ENCODE assay signal across 2 cellular contexts in the genomic region with DNA sequence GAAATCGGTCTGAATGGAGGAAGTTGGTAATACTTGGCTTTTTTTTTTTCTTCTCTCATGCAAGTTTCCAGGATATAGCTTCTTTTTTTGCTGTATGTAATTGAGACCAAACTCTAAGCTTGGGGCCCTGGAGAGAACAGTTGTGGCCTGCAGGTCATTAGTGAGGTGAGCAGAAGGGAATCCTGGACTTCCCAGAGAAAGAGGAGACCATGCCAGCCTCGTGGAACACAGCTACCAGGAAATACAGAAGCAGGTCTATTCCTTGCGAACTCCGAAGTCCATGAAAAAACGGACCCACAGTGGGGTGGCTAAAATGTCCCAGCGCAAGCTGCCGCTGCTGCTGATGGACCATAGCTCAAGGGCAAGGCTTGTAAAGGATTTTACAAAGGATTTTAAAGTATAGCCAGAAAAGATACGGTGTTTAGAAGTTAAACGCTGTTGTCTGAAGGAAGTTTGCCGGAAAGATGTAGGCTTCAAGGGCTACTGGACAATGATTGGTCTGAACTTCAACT.
TF ChIP-seq lines count a peak whose summit lies in the region.

No MANE protein-coding gene starts in this region.

TF ChIP-seq in GM23338, 12 proteins besides CTCF, POLR2A, EP300 and RAD21 (continued from another document):
- TF ChIP-seq, protein P1, sequence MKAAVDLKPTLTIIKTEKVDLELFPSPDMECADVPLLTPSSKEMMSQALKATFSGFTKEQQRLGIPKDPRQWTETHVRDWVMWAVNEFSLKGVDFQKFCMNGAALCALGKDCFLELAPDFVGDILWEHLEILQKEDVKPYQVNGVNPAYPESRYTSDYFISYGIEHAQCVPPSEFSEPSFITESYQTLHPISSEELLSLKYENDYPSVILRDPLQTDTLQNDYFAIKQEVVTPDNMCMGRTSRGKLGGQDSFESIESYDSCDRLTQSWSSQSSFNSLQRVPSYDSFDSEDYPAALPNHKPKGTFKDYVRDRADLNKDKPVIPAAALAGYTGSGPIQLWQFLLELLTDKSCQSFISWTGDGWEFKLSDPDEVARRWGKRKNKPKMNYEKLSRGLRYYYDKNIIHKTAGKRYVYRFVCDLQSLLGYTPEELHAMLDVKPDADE (IDR thresholded peaks at IDR 0.05) = no peak
- TF ChIP-seq CREB1 (CRISPR knock-in tag; IDR thresholded peaks at IDR 0.05; ENCODE audit: low read depth) (no peak), ZNF114 (CRISPR knock-in tag; IDR thresholded peaks at IDR 0.05) (no peak), JUNB (IDR thresholded peaks at IDR 0.05; ENCODE audit: unreplicated experiment) (no peak), EZH2 (IDR thresholded peaks at IDR 0.05; ENCODE audit: low read depth, unreplicated experiment) (no peak)
- TF ChIP-seq, protein P2, sequence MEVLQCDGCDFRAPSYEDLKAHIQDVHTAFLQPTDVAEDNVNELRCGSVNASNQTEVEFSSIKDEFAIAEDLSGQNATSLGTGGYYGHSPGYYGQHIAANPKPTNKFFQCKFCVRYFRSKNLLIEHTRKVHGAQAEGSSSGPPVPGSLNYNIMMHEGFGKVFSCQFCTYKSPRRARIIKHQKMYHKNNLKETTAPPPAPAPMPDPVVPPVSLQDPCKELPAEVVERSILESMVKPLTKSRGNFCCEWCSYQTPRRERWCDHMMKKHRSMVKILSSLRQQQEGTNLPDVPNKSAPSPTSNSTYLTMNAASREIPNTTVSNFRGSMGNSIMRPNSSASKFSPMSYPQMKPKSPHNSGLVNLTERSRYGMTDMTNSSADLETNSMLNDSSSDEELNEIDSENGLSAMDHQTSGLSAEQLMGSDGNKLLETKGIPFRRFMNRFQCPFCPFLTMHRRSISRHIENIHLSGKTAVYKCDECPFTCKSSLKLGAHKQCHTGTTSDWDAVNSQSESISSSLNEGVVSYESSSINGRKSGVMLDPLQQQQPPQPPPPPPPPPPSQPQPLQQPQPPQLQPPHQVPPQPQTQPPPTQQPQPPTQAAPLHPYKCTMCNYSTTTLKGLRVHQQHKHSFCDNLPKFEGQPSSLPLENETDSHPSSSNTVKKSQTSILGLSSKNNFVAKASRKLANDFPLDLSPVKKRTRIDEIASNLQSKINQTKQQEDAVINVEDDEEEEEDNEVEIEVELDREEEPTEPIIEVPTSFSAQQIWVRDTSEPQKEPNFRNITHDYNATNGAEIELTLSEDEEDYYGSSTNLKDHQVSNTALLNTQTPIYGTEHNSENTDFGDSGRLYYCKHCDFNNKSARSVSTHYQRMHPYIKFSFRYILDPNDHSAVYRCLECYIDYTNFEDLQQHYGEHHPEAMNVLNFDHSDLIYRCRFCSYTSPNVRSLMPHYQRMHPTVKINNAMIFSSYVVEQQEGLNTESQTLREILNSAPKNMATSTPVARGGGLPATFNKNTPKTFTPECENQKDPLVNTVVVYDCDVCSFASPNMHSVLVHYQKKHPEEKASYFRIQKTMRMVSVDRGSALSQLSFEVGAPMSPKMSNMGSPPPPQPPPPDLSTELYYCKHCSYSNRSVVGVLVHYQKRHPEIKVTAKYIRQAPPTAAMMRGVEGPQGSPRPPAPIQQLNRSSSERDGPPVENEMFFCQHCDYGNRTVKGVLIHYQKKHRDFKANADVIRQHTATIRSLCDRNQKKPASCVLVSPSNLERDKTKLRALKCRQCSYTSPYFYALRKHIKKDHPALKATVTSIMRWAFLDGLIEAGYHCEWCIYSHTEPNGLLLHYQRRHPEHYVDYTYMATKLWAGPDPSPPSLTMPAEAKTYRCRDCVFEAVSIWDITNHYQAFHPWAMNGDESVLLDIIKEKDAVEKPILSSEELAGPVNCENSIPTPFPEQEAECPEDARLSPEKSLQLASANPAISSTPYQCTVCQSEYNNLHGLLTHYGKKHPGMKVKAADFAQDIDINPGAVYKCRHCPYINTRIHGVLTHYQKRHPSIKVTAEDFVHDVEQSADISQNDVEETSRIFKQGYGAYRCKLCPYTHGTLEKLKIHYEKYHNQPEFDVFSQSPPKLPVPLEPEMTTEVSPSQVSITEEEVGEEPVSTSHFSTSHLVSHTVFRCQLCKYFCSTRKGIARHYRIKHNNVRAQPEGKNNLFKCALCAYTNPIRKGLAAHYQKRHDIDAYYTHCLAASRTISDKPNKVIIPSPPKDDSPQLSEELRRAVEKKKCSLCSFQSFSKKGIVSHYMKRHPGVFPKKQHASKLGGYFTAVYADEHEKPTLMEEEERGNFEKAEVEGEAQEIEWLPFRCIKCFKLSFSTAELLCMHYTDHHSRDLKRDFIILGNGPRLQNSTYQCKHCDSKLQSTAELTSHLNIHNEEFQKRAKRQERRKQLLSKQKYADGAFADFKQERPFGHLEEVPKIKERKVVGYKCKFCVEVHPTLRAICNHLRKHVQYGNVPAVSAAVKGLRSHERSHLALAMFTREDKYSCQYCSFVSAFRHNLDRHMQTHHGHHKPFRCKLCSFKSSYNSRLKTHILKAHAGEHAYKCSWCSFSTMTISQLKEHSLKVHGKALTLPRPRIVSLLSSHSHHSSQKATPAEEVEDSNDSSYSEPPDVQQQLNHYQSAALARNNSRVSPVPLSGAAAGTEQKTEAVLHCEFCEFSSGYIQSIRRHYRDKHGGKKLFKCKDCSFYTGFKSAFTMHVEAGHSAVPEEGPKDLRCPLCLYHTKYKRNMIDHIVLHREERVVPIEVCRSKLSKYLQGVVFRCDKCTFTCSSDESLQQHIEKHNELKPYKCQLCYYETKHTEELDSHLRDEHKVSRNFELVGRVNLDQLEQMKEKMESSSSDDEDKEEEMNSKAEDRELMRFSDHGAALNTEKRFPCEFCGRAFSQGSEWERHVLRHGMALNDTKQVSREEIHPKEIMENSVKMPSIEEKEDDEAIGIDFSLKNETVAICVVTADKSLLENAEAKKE (CRISPR knock-in tag; IDR thresholded peaks at IDR 0.05) = no peak

TF ChIP-seq in WTC11, 78 proteins besides CTCF, POLR2A, EP300 and RAD21 (continued from another document):
- TF ChIP-seq, protein P3, sequence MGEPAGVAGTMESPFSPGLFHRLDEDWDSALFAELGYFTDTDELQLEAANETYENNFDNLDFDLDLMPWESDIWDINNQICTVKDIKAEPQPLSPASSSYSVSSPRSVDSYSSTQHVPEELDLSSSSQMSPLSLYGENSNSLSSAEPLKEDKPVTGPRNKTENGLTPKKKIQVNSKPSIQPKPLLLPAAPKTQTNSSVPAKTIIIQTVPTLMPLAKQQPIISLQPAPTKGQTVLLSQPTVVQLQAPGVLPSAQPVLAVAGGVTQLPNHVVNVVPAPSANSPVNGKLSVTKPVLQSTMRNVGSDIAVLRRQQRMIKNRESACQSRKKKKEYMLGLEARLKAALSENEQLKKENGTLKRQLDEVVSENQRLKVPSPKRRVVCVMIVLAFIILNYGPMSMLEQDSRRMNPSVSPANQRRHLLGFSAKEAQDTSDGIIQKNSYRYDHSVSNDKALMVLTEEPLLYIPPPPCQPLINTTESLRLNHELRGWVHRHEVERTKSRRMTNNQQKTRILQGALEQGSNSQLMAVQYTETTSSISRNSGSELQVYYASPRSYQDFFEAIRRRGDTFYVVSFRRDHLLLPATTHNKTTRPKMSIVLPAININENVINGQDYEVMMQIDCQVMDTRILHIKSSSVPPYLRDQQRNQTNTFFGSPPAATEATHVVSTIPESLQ (CRISPR knock-in tag; IDR thresholded peaks at IDR 0.05) = no peak
- no peak for TF ChIP-seq ESRRA (CRISPR knock-in tag; IDR thresholded peaks at IDR 0.05; ENCODE audit: borderline replicate concordance)
- TF ChIP-seq, protein P4, sequence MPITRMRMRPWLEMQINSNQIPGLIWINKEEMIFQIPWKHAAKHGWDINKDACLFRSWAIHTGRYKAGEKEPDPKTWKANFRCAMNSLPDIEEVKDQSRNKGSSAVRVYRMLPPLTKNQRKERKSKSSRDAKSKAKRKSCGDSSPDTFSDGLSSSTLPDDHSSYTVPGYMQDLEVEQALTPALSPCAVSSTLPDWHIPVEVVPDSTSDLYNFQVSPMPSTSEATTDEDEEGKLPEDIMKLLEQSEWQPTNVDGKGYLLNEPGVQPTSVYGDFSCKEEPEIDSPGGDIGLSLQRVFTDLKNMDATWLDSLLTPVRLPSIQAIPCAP (CRISPR knock-in tag; IDR thresholded peaks at IDR 0.05) = no peak
- no peak for TF ChIP-seq GRHL2 (CRISPR knock-in tag; IDR thresholded peaks at IDR 0.05; ENCODE audit: insufficient replicate concordance, severe bottlenecking)
- no peak for TF ChIP-seq CBFB (CRISPR knock-in tag; IDR thresholded peaks at IDR 0.05; ENCODE audit: low read depth)
- TF ChIP-seq, protein P5, sequence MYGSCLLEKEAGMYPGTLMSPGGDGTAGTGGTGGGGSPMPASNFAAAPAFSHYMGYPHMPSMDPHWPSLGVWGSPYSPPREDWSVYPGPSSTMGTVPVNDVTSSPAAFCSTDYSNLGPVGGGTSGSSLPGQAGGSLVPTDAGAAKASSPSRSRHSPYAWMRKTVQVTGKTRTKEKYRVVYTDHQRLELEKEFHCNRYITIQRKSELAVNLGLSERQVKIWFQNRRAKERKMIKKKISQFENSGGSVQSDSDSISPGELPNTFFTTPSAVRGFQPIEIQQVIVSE (CRISPR knock-in tag; IDR thresholded peaks at IDR 0.05; ENCODE audit: borderline replicate concordance) = no peak
- TF ChIP-seq FOXK1 (CRISPR knock-in tag; IDR thresholded peaks at IDR 0.05) = no peak
- TF ChIP-seq TCF7 (CRISPR knock-in tag; IDR thresholded peaks at IDR 0.05; ENCODE audit: low read depth) = no peak
- no peak for TF ChIP-seq ZNF416 (CRISPR knock-in tag; IDR thresholded peaks at IDR 0.05)
- TF ChIP-seq JUN (CRISPR knock-in tag; IDR thresholded peaks at IDR 0.05) = no peak
- TF ChIP-seq, protein P6, sequence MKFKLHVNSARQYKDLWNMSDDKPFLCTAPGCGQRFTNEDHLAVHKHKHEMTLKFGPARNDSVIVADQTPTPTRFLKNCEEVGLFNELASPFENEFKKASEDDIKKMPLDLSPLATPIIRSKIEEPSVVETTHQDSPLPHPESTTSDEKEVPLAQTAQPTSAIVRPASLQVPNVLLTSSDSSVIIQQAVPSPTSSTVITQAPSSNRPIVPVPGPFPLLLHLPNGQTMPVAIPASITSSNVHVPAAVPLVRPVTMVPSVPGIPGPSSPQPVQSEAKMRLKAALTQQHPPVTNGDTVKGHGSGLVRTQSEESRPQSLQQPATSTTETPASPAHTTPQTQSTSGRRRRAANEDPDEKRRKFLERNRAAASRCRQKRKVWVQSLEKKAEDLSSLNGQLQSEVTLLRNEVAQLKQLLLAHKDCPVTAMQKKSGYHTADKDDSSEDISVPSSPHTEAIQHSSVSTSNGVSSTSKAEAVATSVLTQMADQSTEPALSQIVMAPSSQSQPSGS (CRISPR knock-in tag; IDR thresholded peaks at IDR 0.05; ENCODE audit: borderline replicate concordance, low read depth) = no peak
- no peak for TF ChIP-seq SMAD3 (CRISPR knock-in tag; IDR thresholded peaks at IDR 0.05; ENCODE audit: borderline replicate concordance)
- no peak for TF ChIP-seq NR2C2 (CRISPR knock-in tag; IDR thresholded peaks at IDR 0.05)
- TF ChIP-seq, protein P7, sequence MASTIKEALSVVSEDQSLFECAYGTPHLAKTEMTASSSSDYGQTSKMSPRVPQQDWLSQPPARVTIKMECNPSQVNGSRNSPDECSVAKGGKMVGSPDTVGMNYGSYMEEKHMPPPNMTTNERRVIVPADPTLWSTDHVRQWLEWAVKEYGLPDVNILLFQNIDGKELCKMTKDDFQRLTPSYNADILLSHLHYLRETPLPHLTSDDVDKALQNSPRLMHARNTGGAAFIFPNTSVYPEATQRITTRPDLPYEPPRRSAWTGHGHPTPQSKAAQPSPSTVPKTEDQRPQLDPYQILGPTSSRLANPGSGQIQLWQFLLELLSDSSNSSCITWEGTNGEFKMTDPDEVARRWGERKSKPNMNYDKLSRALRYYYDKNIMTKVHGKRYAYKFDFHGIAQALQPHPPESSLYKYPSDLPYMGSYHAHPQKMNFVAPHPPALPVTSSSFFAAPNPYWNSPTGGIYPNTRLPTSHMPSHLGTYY (CRISPR knock-in tag; IDR thresholded peaks at IDR 0.05) = no peak
- TF ChIP-seq, protein P8, sequence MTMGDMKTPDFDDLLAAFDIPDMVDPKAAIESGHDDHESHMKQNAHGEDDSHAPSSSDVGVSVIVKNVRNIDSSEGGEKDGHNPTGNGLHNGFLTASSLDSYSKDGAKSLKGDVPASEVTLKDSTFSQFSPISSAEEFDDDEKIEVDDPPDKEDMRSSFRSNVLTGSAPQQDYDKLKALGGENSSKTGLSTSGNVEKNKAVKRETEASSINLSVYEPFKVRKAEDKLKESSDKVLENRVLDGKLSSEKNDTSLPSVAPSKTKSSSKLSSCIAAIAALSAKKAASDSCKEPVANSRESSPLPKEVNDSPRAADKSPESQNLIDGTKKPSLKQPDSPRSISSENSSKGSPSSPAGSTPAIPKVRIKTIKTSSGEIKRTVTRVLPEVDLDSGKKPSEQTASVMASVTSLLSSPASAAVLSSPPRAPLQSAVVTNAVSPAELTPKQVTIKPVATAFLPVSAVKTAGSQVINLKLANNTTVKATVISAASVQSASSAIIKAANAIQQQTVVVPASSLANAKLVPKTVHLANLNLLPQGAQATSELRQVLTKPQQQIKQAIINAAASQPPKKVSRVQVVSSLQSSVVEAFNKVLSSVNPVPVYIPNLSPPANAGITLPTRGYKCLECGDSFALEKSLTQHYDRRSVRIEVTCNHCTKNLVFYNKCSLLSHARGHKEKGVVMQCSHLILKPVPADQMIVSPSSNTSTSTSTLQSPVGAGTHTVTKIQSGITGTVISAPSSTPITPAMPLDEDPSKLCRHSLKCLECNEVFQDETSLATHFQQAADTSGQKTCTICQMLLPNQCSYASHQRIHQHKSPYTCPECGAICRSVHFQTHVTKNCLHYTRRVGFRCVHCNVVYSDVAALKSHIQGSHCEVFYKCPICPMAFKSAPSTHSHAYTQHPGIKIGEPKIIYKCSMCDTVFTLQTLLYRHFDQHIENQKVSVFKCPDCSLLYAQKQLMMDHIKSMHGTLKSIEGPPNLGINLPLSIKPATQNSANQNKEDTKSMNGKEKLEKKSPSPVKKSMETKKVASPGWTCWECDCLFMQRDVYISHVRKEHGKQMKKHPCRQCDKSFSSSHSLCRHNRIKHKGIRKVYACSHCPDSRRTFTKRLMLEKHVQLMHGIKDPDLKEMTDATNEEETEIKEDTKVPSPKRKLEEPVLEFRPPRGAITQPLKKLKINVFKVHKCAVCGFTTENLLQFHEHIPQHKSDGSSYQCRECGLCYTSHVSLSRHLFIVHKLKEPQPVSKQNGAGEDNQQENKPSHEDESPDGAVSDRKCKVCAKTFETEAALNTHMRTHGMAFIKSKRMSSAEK (CRISPR knock-in tag; IDR thresholded peaks at IDR 0.05; ENCODE audit: borderline replicate concordance) = no peak
